Comparison of ENCODE assay signal across 1 cellular context in genomic region chr18:5237723-5238370, GRCh38.
TF ChIP-seq lines count a peak whose summit lies in the region.

No MANE protein-coding gene starts in this region.

TF ChIP-seq in HepG2, 621 proteins besides CTCF, POLR2A, EP300 and RAD21 (continued from another document and continues in another):
- TF ChIP-seq, protein P1, sequence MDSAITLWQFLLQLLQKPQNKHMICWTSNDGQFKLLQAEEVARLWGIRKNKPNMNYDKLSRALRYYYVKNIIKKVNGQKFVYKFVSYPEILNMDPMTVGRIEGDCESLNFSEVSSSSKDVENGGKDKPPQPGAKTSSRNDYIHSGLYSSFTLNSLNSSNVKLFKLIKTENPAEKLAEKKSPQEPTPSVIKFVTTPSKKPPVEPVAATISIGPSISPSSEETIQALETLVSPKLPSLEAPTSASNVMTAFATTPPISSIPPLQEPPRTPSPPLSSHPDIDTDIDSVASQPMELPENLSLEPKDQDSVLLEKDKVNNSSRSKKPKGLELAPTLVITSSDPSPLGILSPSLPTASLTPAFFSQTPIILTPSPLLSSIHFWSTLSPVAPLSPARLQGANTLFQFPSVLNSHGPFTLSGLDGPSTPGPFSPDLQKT (CRISPR knock-in tag; IDR thresholded peaks at IDR 0.05; ENCODE audit: borderline replicate concordance) = 0 out of 2 replicates have a peak, but pooled peaks have one; percentile 62
- TF ChIP-seq YEATS4 (CRISPR knock-in tag; IDR thresholded peaks at IDR 0.05; ENCODE audit: borderline replicate concordance) (peak; percentile 95), MEIS1 (CRISPR knock-in tag; IDR thresholded peaks at IDR 0.05; ENCODE audit: borderline replicate concordance) (peak; percentile 74; the same call in 1 of the 2 replicates), MXD1 (CRISPR knock-in tag; IDR thresholded peaks at IDR 0.05) (peak; percentile 64), ZNF503 (CRISPR knock-in tag; IDR thresholded peaks at IDR 0.05) (0 out of 2 replicates have a peak, but pooled peaks have one; percentile 12), MLLT10 (CRISPR knock-in tag; IDR thresholded peaks at IDR 0.05) (no peak), ZSCAN31 (CRISPR knock-in tag; IDR thresholded peaks at IDR 0.05; ENCODE audit: low read depth) (peak; percentile 79; the same call in 1 of the 2 replicates), ZNF790 (CRISPR knock-in tag; IDR thresholded peaks at IDR 0.05; ENCODE audit: borderline replicate concordance) (peak; percentile 34; the same call in 1 of the 2 replicates), ZNF547 (CRISPR knock-in tag; IDR thresholded peaks at IDR 0.05) (peak; percentile 82), TOE1 (CRISPR knock-in tag; IDR thresholded peaks at IDR 0.05) (no peak), WIZ (CRISPR knock-in tag; IDR thresholded peaks at IDR 0.05) (peak; percentile 80; the same call in 1 of the 2 replicates), SAP130 (CRISPR knock-in tag; IDR thresholded peaks at IDR 0.05; ENCODE audit: low read depth) (peak; percentile 81), HDAC2 (CRISPR knock-in tag; IDR thresholded peaks at IDR 0.05) (peak; percentile 30; the same call in 1 of the 2 replicates), HNF4G (IDR thresholded peaks at IDR 0.05; ENCODE audit: borderline replicate concordance, low read depth, low read length) (no peak), HNF4G (CRISPR knock-in tag; IDR thresholded peaks at IDR 0.05; ENCODE audit: borderline replicate concordance, low read depth) (no peak), ZNF644 (CRISPR knock-in tag; IDR thresholded peaks at IDR 0.05; ENCODE audit: low read depth) (no peak), HDAC1 (CRISPR knock-in tag; IDR thresholded peaks at IDR 0.05) (peak; percentile 50), GPN1 (CRISPR knock-in tag; IDR thresholded peaks at IDR 0.05; ENCODE audit: borderline replicate concordance) (no peak), ARNTL (CRISPR knock-in tag; IDR thresholded peaks at IDR 0.05) (no peak; the same call in 1 of the 2 replicates), POLR2G (IDR thresholded peaks at IDR 0.05; ENCODE audit: low read depth, low read length) (peak; percentile 84), ZNF576 (CRISPR knock-in tag; IDR thresholded peaks at IDR 0.05) (0 out of 2 replicates have a peak, but pooled peaks have one; percentile 18), MLXIP (CRISPR knock-in tag; IDR thresholded peaks at IDR 0.05; ENCODE audit: borderline replicate concordance) (0 out of 2 replicates have a peak, but pooled peaks have one; percentile 22), FOXA1 (IDR thresholded peaks at IDR 0.05) (no peak), FOXA1 (CRISPR knock-in tag; IDR thresholded peaks at IDR 0.05) (no peak), PLSCR1 (CRISPR knock-in tag; IDR thresholded peaks at IDR 0.05; ENCODE audit: borderline replicate concordance) (no peak), ZNF10 (CRISPR knock-in tag; IDR thresholded peaks at IDR 0.05; ENCODE audit: borderline replicate concordance, low read depth) (no peak), KAT2B (IDR thresholded peaks at IDR 0.05; ENCODE audit: borderline replicate concordance, low read depth, low read length) (no peak), HMG20A (CRISPR knock-in tag; IDR thresholded peaks at IDR 0.05; ENCODE audit: borderline replicate concordance) (no peak), ZNF678 (CRISPR knock-in tag; IDR thresholded peaks at IDR 0.05) (no peak), ZNF607 (CRISPR knock-in tag; IDR thresholded peaks at IDR 0.05; ENCODE audit: borderline replicate concordance) (no peak; the same call in 1 of the 2 replicates), ZMYM2 (CRISPR knock-in tag; IDR thresholded peaks at IDR 0.05) (no peak), CHD4 (IDR thresholded peaks at IDR 0.05; ENCODE audit: borderline replicate concordance, low read length) (no peak)
- TF ChIP-seq, protein P2, sequence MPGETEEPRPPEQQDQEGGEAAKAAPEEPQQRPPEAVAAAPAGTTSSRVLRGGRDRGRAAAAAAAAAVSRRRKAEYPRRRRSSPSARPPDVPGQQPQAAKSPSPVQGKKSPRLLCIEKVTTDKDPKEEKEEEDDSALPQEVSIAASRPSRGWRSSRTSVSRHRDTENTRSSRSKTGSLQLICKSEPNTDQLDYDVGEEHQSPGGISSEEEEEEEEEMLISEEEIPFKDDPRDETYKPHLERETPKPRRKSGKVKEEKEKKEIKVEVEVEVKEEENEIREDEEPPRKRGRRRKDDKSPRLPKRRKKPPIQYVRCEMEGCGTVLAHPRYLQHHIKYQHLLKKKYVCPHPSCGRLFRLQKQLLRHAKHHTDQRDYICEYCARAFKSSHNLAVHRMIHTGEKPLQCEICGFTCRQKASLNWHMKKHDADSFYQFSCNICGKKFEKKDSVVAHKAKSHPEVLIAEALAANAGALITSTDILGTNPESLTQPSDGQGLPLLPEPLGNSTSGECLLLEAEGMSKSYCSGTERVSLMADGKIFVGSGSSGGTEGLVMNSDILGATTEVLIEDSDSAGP (CRISPR knock-in tag; IDR thresholded peaks at IDR 0.05; ENCODE audit: borderline replicate concordance) = peak; percentile 95; the same call in 1 of the 2 replicates
- TF ChIP-seq, protein P3, sequence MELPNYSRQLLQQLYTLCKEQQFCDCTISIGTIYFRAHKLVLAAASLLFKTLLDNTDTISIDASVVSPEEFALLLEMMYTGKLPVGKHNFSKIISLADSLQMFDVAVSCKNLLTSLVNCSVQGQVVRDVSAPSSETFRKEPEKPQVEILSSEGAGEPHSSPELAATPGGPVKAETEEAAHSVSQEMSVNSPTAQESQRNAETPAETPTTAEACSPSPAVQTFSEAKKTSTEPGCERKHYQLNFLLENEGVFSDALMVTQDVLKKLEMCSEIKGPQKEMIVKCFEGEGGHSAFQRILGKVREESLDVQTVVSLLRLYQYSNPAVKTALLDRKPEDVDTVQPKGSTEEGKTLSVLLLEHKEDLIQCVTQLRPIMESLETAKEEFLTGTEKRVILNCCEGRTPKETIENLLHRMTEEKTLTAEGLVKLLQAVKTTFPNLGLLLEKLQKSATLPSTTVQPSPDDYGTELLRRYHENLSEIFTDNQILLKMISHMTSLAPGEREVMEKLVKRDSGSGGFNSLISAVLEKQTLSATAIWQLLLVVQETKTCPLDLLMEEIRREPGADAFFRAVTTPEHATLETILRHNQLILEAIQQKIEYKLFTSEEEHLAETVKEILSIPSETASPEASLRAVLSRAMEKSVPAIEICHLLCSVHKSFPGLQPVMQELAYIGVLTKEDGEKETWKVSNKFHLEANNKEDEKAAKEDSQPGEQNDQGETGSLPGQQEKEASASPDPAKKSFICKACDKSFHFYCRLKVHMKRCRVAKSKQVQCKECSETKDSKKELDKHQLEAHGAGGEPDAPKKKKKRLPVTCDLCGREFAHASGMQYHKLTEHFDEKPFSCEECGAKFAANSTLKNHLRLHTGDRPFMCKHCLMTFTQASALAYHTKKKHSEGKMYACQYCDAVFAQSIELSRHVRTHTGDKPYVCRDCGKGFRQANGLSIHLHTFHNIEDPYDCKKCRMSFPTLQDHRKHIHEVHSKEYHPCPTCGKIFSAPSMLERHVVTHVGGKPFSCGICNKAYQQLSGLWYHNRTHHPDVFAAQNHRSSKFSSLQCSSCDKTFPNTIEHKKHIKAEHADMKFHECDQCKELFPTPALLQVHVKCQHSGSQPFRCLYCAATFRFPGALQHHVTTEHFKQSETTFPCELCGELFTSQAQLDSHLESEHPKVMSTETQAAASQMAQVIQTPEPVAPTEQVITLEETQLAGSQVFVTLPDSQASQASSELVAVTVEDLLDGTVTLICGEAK (IDR thresholded peaks at IDR 0.05) = peak; percentile 47
- TF ChIP-seq, protein P3 (CRISPR knock-in tag; IDR thresholded peaks at IDR 0.05) = peak; percentile 80
- TF ChIP-seq, protein P4, sequence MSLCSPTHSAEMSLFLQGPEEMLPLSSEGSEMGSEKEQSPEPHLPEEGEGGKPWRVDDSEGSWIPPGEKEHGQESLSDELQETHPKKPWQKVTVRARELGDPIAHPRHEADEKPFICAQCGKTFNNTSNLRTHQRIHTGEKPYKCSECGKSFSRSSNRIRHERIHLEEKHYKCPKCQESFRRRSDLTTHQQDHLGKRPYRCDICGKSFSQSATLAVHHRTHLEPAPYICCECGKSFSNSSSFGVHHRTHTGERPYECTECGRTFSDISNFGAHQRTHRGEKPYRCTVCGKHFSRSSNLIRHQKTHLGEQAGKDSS (CRISPR knock-in tag; IDR thresholded peaks at IDR 0.05; ENCODE audit: borderline replicate concordance, low read depth) = peak; percentile 81
- TF ChIP-seq, protein P5, sequence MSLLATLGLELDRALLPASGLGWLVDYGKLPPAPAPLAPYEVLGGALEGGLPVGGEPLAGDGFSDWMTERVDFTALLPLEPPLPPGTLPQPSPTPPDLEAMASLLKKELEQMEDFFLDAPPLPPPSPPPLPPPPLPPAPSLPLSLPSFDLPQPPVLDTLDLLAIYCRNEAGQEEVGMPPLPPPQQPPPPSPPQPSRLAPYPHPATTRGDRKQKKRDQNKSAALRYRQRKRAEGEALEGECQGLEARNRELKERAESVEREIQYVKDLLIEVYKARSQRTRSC (CRISPR knock-in tag; IDR thresholded peaks at IDR 0.05; ENCODE audit: low read depth) = peak; percentile 45; the same call in 1 of the 2 replicates
